ENCODE assay signal across 1 cellular context in the genomic region with DNA sequence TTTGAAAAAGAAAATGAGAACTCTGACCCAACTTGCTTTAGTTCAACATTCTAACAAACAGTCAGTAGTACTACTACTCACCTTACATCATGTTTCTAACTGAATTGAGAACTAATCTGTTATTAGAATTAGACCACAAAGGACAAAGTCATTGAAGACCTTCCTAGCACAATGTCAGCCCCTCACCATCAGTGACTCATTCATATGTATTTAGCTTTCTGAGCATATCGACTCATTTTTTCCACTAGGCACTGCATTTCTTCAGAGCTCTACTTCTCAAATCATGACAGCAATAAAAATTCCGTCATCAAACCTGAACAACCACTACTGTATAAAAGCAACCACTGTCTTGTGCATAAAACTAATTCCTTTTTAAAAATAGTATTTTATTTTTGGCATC.
TF ChIP-seq lines count a peak whose summit lies in the region.

No MANE protein-coding gene starts in this region.

TF ChIP-seq in IMR-90, 13 proteins besides CTCF, POLR2A, EP300 and RAD21:
- TF ChIP-seq SMC3 (IDR thresholded peaks at IDR 0.05; ENCODE audit: low read depth, low read length) (no peak), BHLHE40 (IDR thresholded peaks at IDR 0.05; ENCODE audit: low read depth, low read length) (no peak), FOS (IDR thresholded peaks at IDR 0.05; ENCODE audit: low read depth, low read length) (no peak), CHD1 (IDR thresholded peaks at IDR 0.05; ENCODE audit: low read depth, low read length) (no peak), RCOR1 (IDR thresholded peaks at IDR 0.05; ENCODE audit: insufficient replicate concordance, low read length) (no peak), MAZ (IDR thresholded peaks at IDR 0.05; ENCODE audit: borderline replicate concordance, low read depth, low read length) (no peak), MXI1 (IDR thresholded peaks at IDR 0.05; ENCODE audit: borderline replicate concordance, low read depth, low read length) (no peak), RFX5 (IDR thresholded peaks at IDR 0.05; ENCODE audit: low read depth, low read length) (no peak), CEBPB (IDR thresholded peaks at IDR 0.05; ENCODE audit: low read depth, low read length) (no peak), MAFK (IDR thresholded peaks at IDR 0.05; ENCODE audit: low read depth, low read length) (no peak), NFE2L2 (IDR thresholded peaks at IDR 0.05; ENCODE audit: low read depth, low read length) (no peak)
- TF ChIP-seq, protein P1, sequence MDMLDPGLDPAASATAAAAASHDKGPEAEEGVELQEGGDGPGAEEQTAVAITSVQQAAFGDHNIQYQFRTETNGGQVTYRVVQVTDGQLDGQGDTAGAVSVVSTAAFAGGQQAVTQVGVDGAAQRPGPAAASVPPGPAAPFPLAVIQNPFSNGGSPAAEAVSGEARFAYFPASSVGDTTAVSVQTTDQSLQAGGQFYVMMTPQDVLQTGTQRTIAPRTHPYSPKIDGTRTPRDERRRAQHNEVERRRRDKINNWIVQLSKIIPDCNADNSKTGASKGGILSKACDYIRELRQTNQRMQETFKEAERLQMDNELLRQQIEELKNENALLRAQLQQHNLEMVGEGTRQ (IDR thresholded peaks at IDR 0.05; ENCODE audit: low read depth, low read length), result no peak
- TF ChIP-seq, protein P2, sequence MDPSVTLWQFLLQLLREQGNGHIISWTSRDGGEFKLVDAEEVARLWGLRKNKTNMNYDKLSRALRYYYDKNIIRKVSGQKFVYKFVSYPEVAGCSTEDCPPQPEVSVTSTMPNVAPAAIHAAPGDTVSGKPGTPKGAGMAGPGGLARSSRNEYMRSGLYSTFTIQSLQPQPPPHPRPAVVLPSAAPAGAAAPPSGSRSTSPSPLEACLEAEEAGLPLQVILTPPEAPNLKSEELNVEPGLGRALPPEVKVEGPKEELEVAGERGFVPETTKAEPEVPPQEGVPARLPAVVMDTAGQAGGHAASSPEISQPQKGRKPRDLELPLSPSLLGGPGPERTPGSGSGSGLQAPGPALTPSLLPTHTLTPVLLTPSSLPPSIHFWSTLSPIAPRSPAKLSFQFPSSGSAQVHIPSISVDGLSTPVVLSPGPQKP (IDR thresholded peaks at IDR 0.05; ENCODE audit: borderline replicate concordance, low read depth, low read length), result no peak
TF ChIP-seq in IMR-90: peak in this region for 0.
